8 cellular contexts compared by ENCODE assay signal in genomic region chr1:245406426-245406825, GRCh38.
"Had no signal": no experiment of that assay in that cellular context is flagged by ENCODE, and none has a peak within 500 bp of the region (broad histone marks: within the 10 kb centered on the region; RNA-seq: fewer than 3 reads in every experiment).

No MANE protein-coding gene starts in this region.

- H3K4me2 ChIP-seq: GM23338 had no signal

- H2AFZ ChIP-seq: GM23338 had no signal

- H3K4me3 ChIP-seq: GM23338, K562 had no signal

- DNase-seq: H9, HCEC 1CT, IMR-90 had no signal

- FAIRE-seq: H1, H54, HTR-8/SVneo, K562 had no signal

- ATAC-seq: GM23338, K562 had no signal
